In the genomic region with DNA sequence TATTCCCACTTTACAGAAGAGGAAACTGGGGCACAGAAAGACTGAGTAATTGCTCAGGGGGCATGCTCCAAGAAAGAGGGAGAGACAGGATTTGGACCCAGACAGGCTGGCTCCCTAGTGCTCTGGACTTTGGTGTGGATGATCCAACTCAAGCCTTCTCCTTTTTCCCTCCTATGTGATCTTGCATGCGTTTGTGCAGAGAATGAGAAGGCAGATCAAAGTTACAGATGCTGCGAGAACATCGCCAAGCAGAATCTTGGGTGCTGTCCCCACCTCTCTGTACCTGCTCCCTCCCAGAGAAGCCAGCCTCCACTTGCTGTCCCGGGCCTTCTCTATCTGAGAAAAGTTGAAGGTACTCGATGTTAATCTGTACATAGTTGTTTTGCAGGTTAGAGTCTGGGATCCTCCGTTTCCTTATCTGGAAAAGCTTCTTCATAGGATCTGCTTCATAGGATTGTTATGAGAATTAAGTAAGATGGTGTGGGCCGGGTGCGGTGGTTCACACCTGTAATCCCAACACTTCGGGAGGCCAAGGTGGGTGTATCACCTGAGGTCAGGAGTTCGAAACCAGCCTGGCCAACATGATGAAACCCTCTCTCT, we compare ENCODE assay signal across 1 cellular context.
TF ChIP-seq lines count a peak whose summit lies in the region.

No MANE protein-coding gene starts in this region.

TF ChIP-seq in H1, 55 proteins besides CTCF, POLR2A, EP300 and RAD21:
- TF ChIP-seq KDM5A (IDR thresholded peaks at IDR 0.05; ENCODE audit: low read length) (no peak), SIN3A (conservative IDR thresholded peaks at IDR 0.05 in 1 of 2, IDR thresholded peaks at IDR 0.05 in 1 of 2; ENCODE audit: low read depth in 1 of 2, low read length in 2 of 2) (no peak), HDAC6 (IDR thresholded peaks at IDR 0.05; ENCODE audit: low read depth, low read length) (no peak), NRF1 (IDR thresholded peaks at IDR 0.05; ENCODE audit: low read depth, low read length) (no peak), CBX8 (IDR thresholded peaks at IDR 0.05; ENCODE audit: borderline replicate concordance, low read depth, low read length) (no peak), SUZ12 (IDR thresholded peaks at IDR 0.05; ENCODE audit: low read length) (no peak), FOSL1 (IDR thresholded peaks at IDR 0.05; ENCODE audit: insufficient read depth, low read depth, low read length) (no peak)
- TF ChIP-seq, protein P1, sequence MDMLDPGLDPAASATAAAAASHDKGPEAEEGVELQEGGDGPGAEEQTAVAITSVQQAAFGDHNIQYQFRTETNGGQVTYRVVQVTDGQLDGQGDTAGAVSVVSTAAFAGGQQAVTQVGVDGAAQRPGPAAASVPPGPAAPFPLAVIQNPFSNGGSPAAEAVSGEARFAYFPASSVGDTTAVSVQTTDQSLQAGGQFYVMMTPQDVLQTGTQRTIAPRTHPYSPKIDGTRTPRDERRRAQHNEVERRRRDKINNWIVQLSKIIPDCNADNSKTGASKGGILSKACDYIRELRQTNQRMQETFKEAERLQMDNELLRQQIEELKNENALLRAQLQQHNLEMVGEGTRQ (IDR thresholded peaks at IDR 0.05; ENCODE audit: low read length), result no peak
